9 cellular contexts compared by ENCODE assay signal in the genomic region with DNA sequence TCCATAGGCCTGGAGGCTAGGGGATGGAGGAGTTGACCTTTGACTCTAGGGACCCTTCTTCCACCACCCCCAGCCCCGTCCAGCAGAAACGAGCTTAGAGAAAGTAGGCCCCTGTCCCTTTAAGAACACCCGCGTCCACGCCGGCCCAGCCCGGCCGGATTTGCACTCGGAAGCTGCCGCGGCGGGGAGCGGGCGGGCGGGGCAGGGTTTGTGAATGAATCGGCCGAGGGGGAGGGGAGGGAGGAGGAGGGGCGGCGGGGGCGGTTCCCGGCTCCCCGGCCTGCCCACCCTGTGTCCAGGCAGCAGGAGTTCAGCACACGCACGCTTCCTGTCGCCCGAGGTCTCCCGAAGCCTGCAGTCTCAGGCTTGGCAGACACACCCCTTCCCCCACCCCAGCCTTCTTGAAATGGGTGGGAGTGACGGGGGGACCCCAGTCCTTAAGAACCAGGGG. TPM values are rescaled to one million over a fixed set of nuclear protein-coding genes. Genes with fewer than 3 reads are reported as not detected.
DNase-seq lines count a peak whose midpoint lies in the region; ATAC-seq and TF ChIP-seq lines count a peak whose summit lies in the region.
"Had no signal": no experiment of that assay in that cellular context is flagged by ENCODE, and none has a peak within 500 bp of the region (broad histone marks: within the 10 kb centered on the region; RNA-seq: fewer than 3 reads in every experiment).

No MANE protein-coding gene starts in this region.

- no peak for TF ChIP-seq POLR2A in body of pancreas (IDR thresholded peaks at IDR 0.05)
- TF ChIP-seq POLR2A in right lobe of liver (IDR thresholded peaks at IDR 0.05) = no peak

- no peak overlapping the region for H3K27ac ChIP-seq in body of pancreas
- no peak overlapping the region for H3K27ac ChIP-seq in right lobe of liver

- 0% methylated on average over 28 of the region's 28 CpGs; no CpG with 5 or more reads in 1 of the 2 donors for WGBS in body of pancreas, 2 donors
- 0% methylated on average over 16 of the region's 28 CpGs for WGBS in right lobe of liver (ENCODE audit: insufficient coverage, low coverage, low lambda C conversion rate, missing lambda C conversion rate)

- peaks cover 0 to 12% of the 10 kb centered on the region in 2 donors for H3K27me3 ChIP-seq in body of pancreas
- peaks cover 0 to 11% of the 10 kb centered on the region in 2 donors for H3K27me3 ChIP-seq in right lobe of liver

- H3K4me3 ChIP-seq in body of pancreas (no peak overlapping the region), right lobe of liver (no peak overlapping the region)

- DNase-seq in COLO829 (ENCODE audit: low spot score) = peak; percentile 80
- DNase-seq in NCI-H1105 (lab: John Stamatoyannopoulos, UW) = peak; percentile 15
- peak in 3 of 4 donors; percentile 15 to 22 (median 19) for DNase-seq in body of pancreas
- peak in 1 of 3 donors; percentile 56 for DNase-seq in right lobe of liver
- DNase-seq in effector CD8-positive, alpha-beta T cell (lab: John Stamatoyannopoulos, UW) = no peak
- DNase-seq in DMS114 treated with DMSO at 0.1 percent for 48 hours (lab: John Stamatoyannopoulos, UW; ENCODE audit: unreplicated experiment) = no peak
- DNase-seq: NK-92 treated with Interleukin-12 subunit alpha and Interleukin-12 subunit beta, amount 100 ng/mL, for 24 hours had no signal

- H3K4me1 ChIP-seq in body of pancreas (peaks cover 14% of the 10 kb centered on the region), right lobe of liver (no peaks in the 10 kb centered on the region)

- H3K9me3 ChIP-seq in body of pancreas (no peaks in the 10 kb centered on the region), right lobe of liver (no peaks in the 10 kb centered on the region)

- H3K36me3 ChIP-seq in body of pancreas (replicated peaks in 1 of 2; ENCODE audit: insufficient read depth in 1 of 2, low read depth in 2 of 2) (no peaks in the 10 kb centered on the region), right lobe of liver (no peaks in the 10 kb centered on the region)

- peak; percentile 41 for ATAC-seq in body of pancreas
- peak; percentile 43 to 70 (median 52) for ATAC-seq in right lobe of liver
- ATAC-seq in GM18861 (IDR thresholded peaks at IDR 0.05; ENCODE audit: unreplicated experiment) = no peak
- no peak for ATAC-seq in HG03378 (IDR thresholded peaks at IDR 0.05; ENCODE audit: unreplicated experiment)

- no peak for TF ChIP-seq CTCF in body of pancreas (IDR thresholded peaks at IDR 0.05)
- no peak for TF ChIP-seq CTCF in right lobe of liver (IDR thresholded peaks at IDR 0.05)

- intact Hi-C loops in body of pancreas (cut with DNase I) = no loop called here
- intact Hi-C loops in right lobe of liver (cut with DNase I) = no loop called here

RNA-seq across cellular contexts. Expression of a gene that starts 1.5 kb away (rescaled TPM):
- total RNA-seq in body of pancreas (1 to 10 TPM; 1.3 to 2.6 TPM), right lobe of liver (under 1 TPM in 1 of 6 experiments, not detected in 5; 0.02 TPM)

RNA-seq across cellular contexts. Expression of a gene that starts 32.7 kb away (rescaled TPM):
- 10 to 100 TPM; 37.1 to 53.4 TPM for total RNA-seq in body of pancreas
- total RNA-seq in right lobe of liver = 10 to 100 TPM; 11.1 to 31.3 (median 14.9) TPM

Comparison
In these comparisons a context has a peak if more than half of its experiments do, and no peak if none do; other contexts are left out.
1. DNase-seq: peak in COLO829 (single experiment), NCI-H1105 (single experiment) and body of pancreas (3 of 4); none in effector CD8-positive, alpha-beta T cell (single experiment) and DMS114 treated with DMSO at 0.1 percent for 48 hours (single experiment).
2. ATAC-seq: peak in body of pancreas (single experiment) and right lobe of liver (4 of 4); none in GM18861 (single experiment) and HG03378 (single experiment).